Comparison of ENCODE assay signal across 7 cellular contexts in genomic region chrX:154981116-154981411, GRCh38. TPM values are rescaled to one million over a fixed set of nuclear protein-coding genes. Genes with fewer than 3 reads are reported as not detected.
DNase-seq lines count a peak whose midpoint lies in the region; ATAC-seq lines count a peak whose summit lies in the region.

No MANE protein-coding gene starts in this region.

- intact Hi-C loops in posterior cingulate gyrus (cut with DNase I) = loop anchor here (2.0 kb wide), 1 partner anchor 76 kb away; no protein-coding TSS in a partner anchor

- no peak overlapping the region for H3K27ac ChIP-seq in Karpas-422 (ENCODE audit: low read length)
- no peak overlapping the region for H3K27ac ChIP-seq in effector memory CD4-positive, alpha-beta T cell (ENCODE audit: insufficient read depth, low read length, poor library complexity, severe bottlenecking)

- H3K9ac ChIP-seq in Karpas-422 (ENCODE audit: low read length) = peak overlapping the region; percentile 7; the same call in 1 of the 2 replicates

- no peaks in the 10 kb centered on the region for H3K4me1 Mint-ChIP-seq in stimulated activated memory B cell treated with anti-CD40 and anti-IgM and Interleukin-4, amounts not matched to agents 10 μg/mL and 1 μg/mL and 100 μg/mL, for 72 hours

- no peaks in the 10 kb centered on the region for H3K79me2 ChIP-seq in Karpas-422 (ENCODE audit: low read length)

- DNase-seq in Karpas-422 (no peak), HCEC 1CT (no peak), D341Med (ENCODE audit: low spot score) (no peak), posterior cingulate gyrus (no peak)
- DNase-seq in effector memory CD4-positive, alpha-beta T cell = no peak

- peak; percentile 24 for ATAC-seq in GM19452 (IDR thresholded peaks at IDR 0.05; ENCODE audit: unreplicated experiment)
- no peak for ATAC-seq in stimulated activated memory B cell treated with anti-CD40 and anti-IgM and Interleukin-4, amounts not matched to agents 10 μg/mL and 1 μg/mL and 100 μg/mL, for 72 hours

- no peaks in the 10 kb centered on the region for H3K9me3 ChIP-seq in Karpas-422 (ENCODE audit: low read length)
- H3K9me3 ChIP-seq in effector memory CD4-positive, alpha-beta T cell (ENCODE audit: control insufficient read depth, low read length) = no peaks in the 10 kb centered on the region

- peak overlapping the region; percentile 74 for H3K27ac Mint-ChIP-seq in stimulated activated memory B cell treated with anti-CD40 and anti-IgM and Interleukin-4, amounts not matched to agents 10 μg/mL and 1 μg/mL and 100 μg/mL, for 72 hours

- no peaks in the 10 kb centered on the region for H3K36me3 ChIP-seq in Karpas-422 (ENCODE audit: insufficient read depth, low read length)
- H3K36me3 ChIP-seq in effector memory CD4-positive, alpha-beta T cell (ENCODE audit: control insufficient read depth, insufficient read depth, low read length) = no peaks in the 10 kb centered on the region

- no peaks in the 10 kb centered on the region for H3K9me3 Mint-ChIP-seq in stimulated activated memory B cell treated with anti-CD40 and anti-IgM and Interleukin-4, amounts not matched to agents 10 μg/mL and 1 μg/mL and 100 μg/mL, for 72 hours

- no peaks in the 10 kb centered on the region for H4K20me1 ChIP-seq in Karpas-422 (ENCODE audit: insufficient read depth, low read depth, low read length)

- H2AFZ ChIP-seq in Karpas-422 (ENCODE audit: low read length) = peak overlapping the region; percentile 73

- H3K27me3 Mint-ChIP-seq in stimulated activated memory B cell treated with anti-CD40 and anti-IgM and Interleukin-4, amounts not matched to agents 10 μg/mL and 1 μg/mL and 100 μg/mL, for 72 hours = no peaks in the 10 kb centered on the region

- peak overlapping the region; percentile 49 for H3K4me2 ChIP-seq in Karpas-422 (ENCODE audit: low read depth, low read length, poor library complexity, severe bottlenecking)

- H3K4me1 ChIP-seq in Karpas-422 (ENCODE audit: low read length) = peaks cover 9% of the 10 kb centered on the region; the same call in 1 of the 2 replicates
- peaks cover 5% of the 10 kb centered on the region for H3K4me1 ChIP-seq in effector memory CD4-positive, alpha-beta T cell (ENCODE audit: control insufficient read depth, insufficient read depth, low read length, poor library complexity, severe bottlenecking)

- H3K27me3 ChIP-seq in Karpas-422 (ENCODE audit: low read length) = no peaks in the 10 kb centered on the region
- H3K27me3 ChIP-seq in effector memory CD4-positive, alpha-beta T cell (replicated peaks; ENCODE audit: control insufficient read depth, insufficient read depth, low read length, poor library complexity, severe bottlenecking) = no peaks in the 10 kb centered on the region

- H3K4me3 Mint-ChIP-seq in stimulated activated memory B cell treated with anti-CD40 and anti-IgM and Interleukin-4, amounts not matched to agents 10 μg/mL and 1 μg/mL and 100 μg/mL, for 72 hours = peak overlapping the region; percentile 84

- peak overlapping the region; percentile 52; the same call in 1 of the 2 replicates for H3K4me3 ChIP-seq in Karpas-422 (ENCODE audit: low read length)
- H3K4me3 ChIP-seq in effector memory CD4-positive, alpha-beta T cell (ENCODE audit: insufficient read depth, low read depth, low read length, poor library complexity, severe bottlenecking) = peak overlapping the region; percentile 50

- H3K36me3 Mint-ChIP-seq in stimulated activated memory B cell treated with anti-CD40 and anti-IgM and Interleukin-4, amounts not matched to agents 10 μg/mL and 1 μg/mL and 100 μg/mL, for 72 hours = no peaks in the 10 kb centered on the region

- H3K9me2 ChIP-seq in Karpas-422 (replicated peaks; ENCODE audit: insufficient read depth, low read length) = no peaks in the 10 kb centered on the region

RNA-seq across cellular contexts. Expression of gene F8, which starts 41.5 kb away (rescaled TPM):
- total RNA-seq in Karpas-422 (2014; rRNA removed; shearing (Covaris generic); ENCODE audit: low replicate concordance) = 3.0 and 4.1 TPM in 2 replicates

RNA-seq across cellular contexts. Expression of gene FUNDC2, which starts 45.6 kb away (rescaled TPM):
- total RNA-seq in Karpas-422 (2014; rRNA removed; shearing (Covaris generic); ENCODE audit: low replicate concordance) = 38.9 and 55.2 TPM in 2 replicates
